1 cellular context compared by ENCODE assay signal in the genomic region with DNA sequence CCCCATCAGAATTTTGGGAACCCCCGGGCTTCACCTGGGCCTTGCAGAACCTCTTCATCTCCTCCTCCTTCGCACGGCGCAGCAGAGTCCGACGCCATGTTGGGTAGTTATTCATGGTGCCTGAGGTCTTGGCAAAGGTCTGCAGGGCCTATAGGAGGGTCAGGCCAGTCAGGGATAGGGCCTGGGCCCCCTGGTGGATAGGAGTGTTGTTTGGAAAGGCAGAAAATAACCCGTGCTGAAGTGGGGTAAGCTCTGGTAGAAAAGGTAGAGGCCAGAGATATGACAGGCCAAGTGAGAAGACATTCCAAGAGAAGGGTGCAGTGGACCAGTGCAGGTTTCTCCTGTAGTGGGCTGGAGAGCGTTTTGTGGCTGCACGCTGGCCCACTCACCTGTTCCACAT.
TF ChIP-seq lines count a peak whose summit lies in the region.

No MANE protein-coding gene starts in this region.

TF ChIP-seq in HCT116, 20 proteins besides CTCF, POLR2A, EP300 and RAD21:
- TF ChIP-seq EGR1 (IDR thresholded peaks at IDR 0.05; ENCODE audit: low read depth) = no peak
- no peak for TF ChIP-seq SP1 (IDR thresholded peaks at IDR 0.05; ENCODE audit: low read depth)
- TF ChIP-seq, protein P1, sequence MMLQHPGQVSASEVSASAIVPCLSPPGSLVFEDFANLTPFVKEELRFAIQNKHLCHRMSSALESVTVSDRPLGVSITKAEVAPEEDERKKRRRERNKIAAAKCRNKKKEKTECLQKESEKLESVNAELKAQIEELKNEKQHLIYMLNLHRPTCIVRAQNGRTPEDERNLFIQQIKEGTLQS (IDR thresholded peaks at IDR 0.05) = no peak
- TF ChIP-seq SRF (IDR thresholded peaks at IDR 0.05; ENCODE audit: low read depth) = no peak
- TF ChIP-seq TCF7L2 (IDR thresholded peaks at IDR 0.05; ENCODE audit: borderline replicate concordance, extremely low read depth, insufficient read depth, insufficient read length) = no peak
- TF ChIP-seq, protein P2, sequence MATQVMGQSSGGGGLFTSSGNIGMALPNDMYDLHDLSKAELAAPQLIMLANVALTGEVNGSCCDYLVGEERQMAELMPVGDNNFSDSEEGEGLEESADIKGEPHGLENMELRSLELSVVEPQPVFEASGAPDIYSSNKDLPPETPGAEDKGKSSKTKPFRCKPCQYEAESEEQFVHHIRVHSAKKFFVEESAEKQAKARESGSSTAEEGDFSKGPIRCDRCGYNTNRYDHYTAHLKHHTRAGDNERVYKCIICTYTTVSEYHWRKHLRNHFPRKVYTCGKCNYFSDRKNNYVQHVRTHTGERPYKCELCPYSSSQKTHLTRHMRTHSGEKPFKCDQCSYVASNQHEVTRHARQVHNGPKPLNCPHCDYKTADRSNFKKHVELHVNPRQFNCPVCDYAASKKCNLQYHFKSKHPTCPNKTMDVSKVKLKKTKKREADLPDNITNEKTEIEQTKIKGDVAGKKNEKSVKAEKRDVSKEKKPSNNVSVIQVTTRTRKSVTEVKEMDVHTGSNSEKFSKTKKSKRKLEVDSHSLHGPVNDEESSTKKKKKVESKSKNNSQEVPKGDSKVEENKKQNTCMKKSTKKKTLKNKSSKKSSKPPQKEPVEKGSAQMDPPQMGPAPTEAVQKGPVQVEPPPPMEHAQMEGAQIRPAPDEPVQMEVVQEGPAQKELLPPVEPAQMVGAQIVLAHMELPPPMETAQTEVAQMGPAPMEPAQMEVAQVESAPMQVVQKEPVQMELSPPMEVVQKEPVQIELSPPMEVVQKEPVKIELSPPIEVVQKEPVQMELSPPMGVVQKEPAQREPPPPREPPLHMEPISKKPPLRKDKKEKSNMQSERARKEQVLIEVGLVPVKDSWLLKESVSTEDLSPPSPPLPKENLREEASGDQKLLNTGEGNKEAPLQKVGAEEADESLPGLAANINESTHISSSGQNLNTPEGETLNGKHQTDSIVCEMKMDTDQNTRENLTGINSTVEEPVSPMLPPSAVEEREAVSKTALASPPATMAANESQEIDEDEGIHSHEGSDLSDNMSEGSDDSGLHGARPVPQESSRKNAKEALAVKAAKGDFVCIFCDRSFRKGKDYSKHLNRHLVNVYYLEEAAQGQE (IDR thresholded peaks at IDR 0.05; ENCODE audit: low read depth) = no peak
- TF ChIP-seq YY1 (IDR thresholded peaks at IDR 0.05; ENCODE audit: extremely low read depth, insufficient replicate concordance, low read depth, low read length) = no peak
- no peak for TF ChIP-seq SIN3A (IDR thresholded peaks at IDR 0.05; ENCODE audit: low read depth)
- TF ChIP-seq CBX3 (IDR thresholded peaks at IDR 0.05; ENCODE audit: low read depth) = no peak
- no peak for TF ChIP-seq EZH2phosphoT487 (IDR thresholded peaks at IDR 0.05; ENCODE audit: borderline replicate concordance)
- no peak for TF ChIP-seq FOSL1 (IDR thresholded peaks at IDR 0.05; ENCODE audit: low read depth)
- no peak for TF ChIP-seq EZH2 (IDR thresholded peaks at IDR 0.05)
- no peak for TF ChIP-seq JUND (IDR thresholded peaks at IDR 0.05)
- TF ChIP-seq ZNF274 (IDR thresholded peaks at IDR 0.05; ENCODE audit: low read depth, low read length) = no peak
- no peak for TF ChIP-seq CEBPB (IDR thresholded peaks at IDR 0.05; ENCODE audit: low read depth)
